In genomic region chr17:75764417-75764710, GRCh38 we compare ENCODE assay signal across 1 cellular context.
TF ChIP-seq lines count a peak whose summit lies in the region.

No MANE protein-coding gene starts in this region.

TF ChIP-seq in K562, 482 proteins besides CTCF, POLR2A, EP300 and RAD21 (continued from another document and continues in another):
- TF ChIP-seq, protein P1, sequence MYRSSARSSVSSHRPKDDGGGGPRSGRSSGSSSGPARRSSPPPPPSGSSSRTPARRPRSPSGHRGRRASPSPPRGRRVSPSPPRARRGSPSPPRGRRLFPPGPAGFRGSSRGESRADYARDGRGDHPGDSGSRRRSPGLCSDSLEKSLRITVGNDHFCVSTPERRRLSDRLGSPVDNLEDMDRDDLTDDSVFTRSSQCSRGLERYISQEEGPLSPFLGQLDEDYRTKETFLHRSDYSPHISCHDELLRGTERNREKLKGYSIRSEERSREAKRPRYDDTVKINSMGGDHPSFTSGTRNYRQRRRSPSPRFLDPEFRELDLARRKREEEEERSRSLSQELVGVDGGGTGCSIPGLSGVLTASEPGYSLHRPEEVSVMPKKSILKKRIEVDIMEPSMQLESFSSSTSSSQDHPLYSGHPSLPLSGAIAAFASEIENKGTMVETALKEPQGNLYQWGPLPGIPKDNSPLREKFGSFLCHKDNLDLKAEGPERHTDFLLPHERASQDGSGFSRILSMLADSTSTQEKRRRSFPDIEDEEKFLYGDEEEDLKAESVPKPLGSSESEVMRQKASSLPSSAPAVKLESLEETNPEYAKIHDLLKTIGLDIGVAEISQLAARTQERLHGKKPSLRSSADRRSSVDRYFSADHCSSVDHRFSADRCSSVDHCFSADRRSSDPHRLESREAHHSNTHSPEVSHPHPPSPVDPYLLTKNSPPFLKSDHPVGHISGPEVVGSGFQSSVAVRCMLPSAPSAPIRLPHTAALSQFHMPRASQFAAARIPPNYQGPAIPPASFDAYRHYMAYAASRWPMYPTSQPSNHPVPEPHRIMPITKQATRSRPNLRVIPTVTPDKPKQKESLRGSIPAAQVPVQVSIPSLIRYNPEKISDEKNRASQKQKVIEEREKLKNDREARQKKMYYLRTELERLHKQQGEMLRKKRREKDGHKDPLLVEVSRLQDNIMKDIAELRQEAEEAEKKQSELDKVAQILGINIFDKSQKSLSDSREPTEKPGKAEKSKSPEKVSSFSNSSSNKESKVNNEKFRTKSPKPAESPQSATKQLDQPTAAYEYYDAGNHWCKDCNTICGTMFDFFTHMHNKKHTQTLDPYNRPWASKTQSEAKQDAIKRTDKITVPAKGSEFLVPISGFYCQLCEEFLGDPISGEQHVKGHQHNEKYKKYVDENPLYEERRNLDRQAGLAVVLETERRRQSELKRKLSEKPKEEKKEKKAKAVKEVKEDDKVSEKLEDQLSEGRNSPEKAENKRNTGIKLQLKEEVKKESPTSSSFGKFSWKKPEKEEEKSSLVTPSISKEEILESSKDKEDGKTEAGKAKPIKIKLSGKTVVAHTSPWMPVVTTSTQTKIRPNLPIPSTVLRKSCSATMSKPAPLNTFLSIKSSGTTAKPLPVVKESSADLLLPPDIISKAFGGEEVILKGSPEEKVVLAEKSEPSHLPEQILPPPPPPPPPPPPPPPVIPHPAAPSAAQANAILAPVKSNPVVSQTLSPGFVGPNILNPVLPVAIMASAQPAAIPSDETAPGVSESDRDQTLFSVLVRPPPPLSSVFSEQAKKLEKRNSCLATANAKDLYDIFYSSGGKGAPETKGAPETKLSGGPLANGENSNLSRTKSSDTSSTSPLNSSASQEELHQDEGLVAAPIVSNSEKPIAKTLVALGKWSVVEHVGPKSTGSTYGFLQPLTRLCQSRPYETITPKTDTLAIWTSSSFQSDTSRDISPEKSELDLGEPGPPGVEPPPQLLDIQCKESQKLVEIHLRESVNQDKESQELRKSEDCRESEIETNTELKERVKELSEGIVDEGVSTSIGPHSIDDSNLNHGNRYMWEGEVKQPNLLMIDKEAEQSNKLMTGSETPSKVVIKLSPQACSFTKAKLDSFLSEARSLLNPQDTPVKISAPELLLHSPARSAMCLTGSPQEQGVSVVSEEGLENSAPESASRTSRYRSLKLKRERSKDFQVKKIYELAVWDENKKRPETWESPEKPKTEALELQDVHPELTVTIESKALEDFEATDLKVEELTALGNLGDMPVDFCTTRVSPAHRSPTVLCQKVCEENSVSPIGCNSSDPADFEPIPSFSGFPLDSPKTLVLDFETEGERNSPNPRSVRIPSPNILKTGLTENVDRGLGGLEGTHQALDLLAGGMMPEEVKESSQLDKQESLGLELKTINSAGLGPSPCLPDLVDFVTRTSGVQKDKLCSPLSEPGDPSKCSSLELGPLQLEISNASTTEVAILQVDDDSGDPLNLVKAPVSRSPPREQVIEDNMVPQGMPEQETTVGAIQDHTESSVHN (IDR thresholded peaks at IDR 0.05; ENCODE audit: borderline replicate concordance in 1 of 2, low read depth in 1 of 2): no peak
- TF ChIP-seq ZNF584 (CRISPR knock-in tag; IDR thresholded peaks at IDR 0.05; ENCODE audit: low read depth): no peak
- TF ChIP-seq, protein P2, sequence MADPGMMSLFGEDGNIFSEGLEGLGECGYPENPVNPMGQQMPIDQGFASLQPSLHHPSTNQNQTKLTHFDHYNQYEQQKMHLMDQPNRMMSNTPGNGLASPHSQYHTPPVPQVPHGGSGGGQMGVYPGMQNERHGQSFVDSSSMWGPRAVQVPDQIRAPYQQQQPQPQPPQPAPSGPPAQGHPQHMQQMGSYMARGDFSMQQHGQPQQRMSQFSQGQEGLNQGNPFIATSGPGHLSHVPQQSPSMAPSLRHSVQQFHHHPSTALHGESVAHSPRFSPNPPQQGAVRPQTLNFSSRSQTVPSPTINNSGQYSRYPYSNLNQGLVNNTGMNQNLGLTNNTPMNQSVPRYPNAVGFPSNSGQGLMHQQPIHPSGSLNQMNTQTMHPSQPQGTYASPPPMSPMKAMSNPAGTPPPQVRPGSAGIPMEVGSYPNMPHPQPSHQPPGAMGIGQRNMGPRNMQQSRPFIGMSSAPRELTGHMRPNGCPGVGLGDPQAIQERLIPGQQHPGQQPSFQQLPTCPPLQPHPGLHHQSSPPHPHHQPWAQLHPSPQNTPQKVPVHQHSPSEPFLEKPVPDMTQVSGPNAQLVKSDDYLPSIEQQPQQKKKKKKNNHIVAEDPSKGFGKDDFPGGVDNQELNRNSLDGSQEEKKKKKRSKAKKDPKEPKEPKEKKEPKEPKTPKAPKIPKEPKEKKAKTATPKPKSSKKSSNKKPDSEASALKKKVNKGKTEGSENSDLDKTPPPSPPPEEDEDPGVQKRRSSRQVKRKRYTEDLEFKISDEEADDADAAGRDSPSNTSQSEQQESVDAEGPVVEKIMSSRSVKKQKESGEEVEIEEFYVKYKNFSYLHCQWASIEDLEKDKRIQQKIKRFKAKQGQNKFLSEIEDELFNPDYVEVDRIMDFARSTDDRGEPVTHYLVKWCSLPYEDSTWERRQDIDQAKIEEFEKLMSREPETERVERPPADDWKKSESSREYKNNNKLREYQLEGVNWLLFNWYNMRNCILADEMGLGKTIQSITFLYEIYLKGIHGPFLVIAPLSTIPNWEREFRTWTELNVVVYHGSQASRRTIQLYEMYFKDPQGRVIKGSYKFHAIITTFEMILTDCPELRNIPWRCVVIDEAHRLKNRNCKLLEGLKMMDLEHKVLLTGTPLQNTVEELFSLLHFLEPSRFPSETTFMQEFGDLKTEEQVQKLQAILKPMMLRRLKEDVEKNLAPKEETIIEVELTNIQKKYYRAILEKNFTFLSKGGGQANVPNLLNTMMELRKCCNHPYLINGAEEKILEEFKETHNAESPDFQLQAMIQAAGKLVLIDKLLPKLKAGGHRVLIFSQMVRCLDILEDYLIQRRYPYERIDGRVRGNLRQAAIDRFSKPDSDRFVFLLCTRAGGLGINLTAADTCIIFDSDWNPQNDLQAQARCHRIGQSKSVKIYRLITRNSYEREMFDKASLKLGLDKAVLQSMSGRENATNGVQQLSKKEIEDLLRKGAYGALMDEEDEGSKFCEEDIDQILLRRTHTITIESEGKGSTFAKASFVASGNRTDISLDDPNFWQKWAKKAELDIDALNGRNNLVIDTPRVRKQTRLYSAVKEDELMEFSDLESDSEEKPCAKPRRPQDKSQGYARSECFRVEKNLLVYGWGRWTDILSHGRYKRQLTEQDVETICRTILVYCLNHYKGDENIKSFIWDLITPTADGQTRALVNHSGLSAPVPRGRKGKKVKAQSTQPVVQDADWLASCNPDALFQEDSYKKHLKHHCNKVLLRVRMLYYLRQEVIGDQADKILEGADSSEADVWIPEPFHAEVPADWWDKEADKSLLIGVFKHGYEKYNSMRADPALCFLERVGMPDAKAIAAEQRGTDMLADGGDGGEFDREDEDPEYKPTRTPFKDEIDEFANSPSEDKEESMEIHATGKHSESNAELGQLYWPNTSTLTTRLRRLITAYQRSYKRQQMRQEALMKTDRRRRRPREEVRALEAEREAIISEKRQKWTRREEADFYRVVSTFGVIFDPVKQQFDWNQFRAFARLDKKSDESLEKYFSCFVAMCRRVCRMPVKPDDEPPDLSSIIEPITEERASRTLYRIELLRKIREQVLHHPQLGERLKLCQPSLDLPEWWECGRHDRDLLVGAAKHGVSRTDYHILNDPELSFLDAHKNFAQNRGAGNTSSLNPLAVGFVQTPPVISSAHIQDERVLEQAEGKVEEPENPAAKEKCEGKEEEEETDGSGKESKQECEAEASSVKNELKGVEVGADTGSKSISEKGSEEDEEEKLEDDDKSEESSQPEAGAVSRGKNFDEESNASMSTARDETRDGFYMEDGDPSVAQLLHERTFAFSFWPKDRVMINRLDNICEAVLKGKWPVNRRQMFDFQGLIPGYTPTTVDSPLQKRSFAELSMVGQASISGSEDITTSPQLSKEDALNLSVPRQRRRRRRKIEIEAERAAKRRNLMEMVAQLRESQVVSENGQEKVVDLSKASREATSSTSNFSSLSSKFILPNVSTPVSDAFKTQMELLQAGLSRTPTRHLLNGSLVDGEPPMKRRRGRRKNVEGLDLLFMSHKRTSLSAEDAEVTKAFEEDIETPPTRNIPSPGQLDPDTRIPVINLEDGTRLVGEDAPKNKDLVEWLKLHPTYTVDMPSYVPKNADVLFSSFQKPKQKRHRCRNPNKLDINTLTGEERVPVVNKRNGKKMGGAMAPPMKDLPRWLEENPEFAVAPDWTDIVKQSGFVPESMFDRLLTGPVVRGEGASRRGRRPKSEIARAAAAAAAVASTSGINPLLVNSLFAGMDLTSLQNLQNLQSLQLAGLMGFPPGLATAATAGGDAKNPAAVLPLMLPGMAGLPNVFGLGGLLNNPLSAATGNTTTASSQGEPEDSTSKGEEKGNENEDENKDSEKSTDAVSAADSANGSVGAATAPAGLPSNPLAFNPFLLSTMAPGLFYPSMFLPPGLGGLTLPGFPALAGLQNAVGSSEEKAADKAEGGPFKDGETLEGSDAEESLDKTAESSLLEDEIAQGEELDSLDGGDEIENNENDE (IDR thresholded peaks at IDR 0.05; ENCODE audit: low read depth, low read length): no peak
- TF ChIP-seq HDAC3 (IDR thresholded peaks at IDR 0.05; ENCODE audit: borderline replicate concordance, partially characterized antibody): no peak
- TF ChIP-seq PCBP2 (IDR thresholded peaks at IDR 0.05; ENCODE audit: low read depth, low read length, poor library complexity, severe bottlenecking): no peak
- TF ChIP-seq NR2C1 (IDR thresholded peaks at IDR 0.05): no peak
- 0 out of 2 replicates have a peak, but pooled peaks have one; percentile 34 for TF ChIP-seq NR2C1 (tag; IDR thresholded peaks at IDR 0.05)
- TF ChIP-seq, protein P3, sequence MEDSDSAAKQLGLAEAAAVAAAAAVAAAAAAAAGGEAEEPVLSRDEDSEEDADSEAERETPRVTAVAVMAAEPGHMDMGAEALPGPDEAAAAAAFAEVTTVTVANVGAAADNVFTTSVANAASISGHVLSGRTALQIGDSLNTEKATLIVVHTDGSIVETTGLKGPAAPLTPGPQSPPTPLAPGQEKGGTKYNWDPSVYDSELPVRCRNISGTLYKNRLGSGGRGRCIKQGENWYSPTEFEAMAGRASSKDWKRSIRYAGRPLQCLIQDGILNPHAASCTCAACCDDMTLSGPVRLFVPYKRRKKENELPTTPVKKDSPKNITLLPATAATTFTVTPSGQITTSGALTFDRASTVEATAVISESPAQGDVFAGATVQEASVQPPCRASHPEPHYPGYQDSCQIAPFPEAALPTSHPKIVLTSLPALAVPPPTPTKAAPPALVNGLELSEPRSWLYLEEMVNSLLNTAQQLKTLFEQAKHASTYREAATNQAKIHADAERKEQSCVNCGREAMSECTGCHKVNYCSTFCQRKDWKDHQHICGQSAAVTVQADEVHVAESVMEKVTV (CRISPR knock-in tag; IDR thresholded peaks at IDR 0.05): no peak
- TF ChIP-seq MYC (IDR thresholded peaks at IDR 0.05; ENCODE audit: low read depth, low read length): no peak
- TF ChIP-seq MYC (CRISPR knock-in tag; IDR thresholded peaks at IDR 0.05; ENCODE audit: borderline replicate concordance, low read depth): 0 out of 2 replicates have a peak, but pooled peaks have one; percentile 48
- no peak for TF ChIP-seq CBX5 (IDR thresholded peaks at IDR 0.05; ENCODE audit: borderline replicate concordance, low read depth)
- TF ChIP-seq ZC3H4 (CRISPR knock-in tag; IDR thresholded peaks at IDR 0.05; ENCODE audit: borderline replicate concordance): no peak
- no peak for TF ChIP-seq SAFB (IDR thresholded peaks at IDR 0.05; ENCODE audit: borderline replicate concordance, low read depth, low read length)
- TF ChIP-seq ATF7 (IDR thresholded peaks at IDR 0.05): 0 out of 2 replicates have a peak, but pooled peaks have one; percentile 42
- peak; percentile 86 for TF ChIP-seq L3MBTL2 (IDR thresholded peaks at IDR 0.05)
- no peak for TF ChIP-seq ZNF184 (CRISPR knock-in tag; IDR thresholded peaks at IDR 0.05)
- no peak for TF ChIP-seq HDAC6 (IDR thresholded peaks at IDR 0.05; ENCODE audit: low read depth, low read length)
- TF ChIP-seq NFYB (IDR thresholded peaks at IDR 0.05; ENCODE audit: extremely low read depth, insufficient read length): no peak
- TF ChIP-seq HOXB6 (CRISPR knock-in tag; IDR thresholded peaks at IDR 0.05; ENCODE audit: borderline replicate concordance): no peak
- no peak for TF ChIP-seq TCFL5 (CRISPR knock-in tag; conservative IDR thresholded peaks at IDR 0.05)
- no peak for TF ChIP-seq JUND (IDR thresholded peaks at IDR 0.05; ENCODE audit: borderline replicate concordance, low read depth, low read length)
- no peak for TF ChIP-seq JUND (tag; IDR thresholded peaks at IDR 0.05; ENCODE audit: borderline replicate concordance, low read depth, low read length)
- TF ChIP-seq CC2D1A (IDR thresholded peaks at IDR 0.05): peak; percentile 69; the same call in 1 of the 2 replicates
- TF ChIP-seq YBX1 (IDR thresholded peaks at IDR 0.05): no peak
- TF ChIP-seq SMARCB1 (IDR thresholded peaks at IDR 0.05; ENCODE audit: insufficient read length, low read depth): no peak
- no peak for TF ChIP-seq PRPF4 (IDR thresholded peaks at IDR 0.05; ENCODE audit: insufficient read depth, low read depth, low read length, poor library complexity, severe bottlenecking)
- no peak; the same call in 1 of the 2 replicates for TF ChIP-seq CBFB (CRISPR knock-in tag; IDR thresholded peaks at IDR 0.05)
- no peak for TF ChIP-seq PATZ1 (CRISPR knock-in tag; IDR thresholded peaks at IDR 0.05; ENCODE audit: borderline replicate concordance)
- TF ChIP-seq ZBTB5 (IDR thresholded peaks at IDR 0.05): no peak
- TF ChIP-seq ZNF707 (CRISPR knock-in tag; conservative IDR thresholded peaks at IDR 0.05): no peak
- no peak for TF ChIP-seq ZNF239 (CRISPR knock-in tag; IDR thresholded peaks at IDR 0.05)
- TF ChIP-seq POLR2B (IDR thresholded peaks at IDR 0.05; ENCODE audit: low read depth, partially characterized antibody): no peak
- TF ChIP-seq ZNF212 (CRISPR knock-in tag; IDR thresholded peaks at IDR 0.05): no peak
- peak; percentile 47 for TF ChIP-seq ESRRA (IDR thresholded peaks at IDR 0.05; ENCODE audit: borderline replicate concordance, low read depth)
- TF ChIP-seq ADNP (tag; IDR thresholded peaks at IDR 0.05): no peak
